Comparison of ENCODE assay signal across 24 cellular contexts in genomic region chr2:35447816-35448215, GRCh38.
"Had no signal": no experiment of that assay in that cellular context is flagged by ENCODE, and none has a peak within 500 bp of the region (broad histone marks: within the 10 kb centered on the region; RNA-seq: fewer than 3 reads in every experiment).

No MANE protein-coding gene starts in this region.

- H3K27me3 Mint-ChIP-seq: IgD-negative memory B cell had no signal

- H3K4me3 Mint-ChIP-seq: IgD-negative memory B cell had no signal

- H3K4me1 ChIP-seq: SJSA1 had no signal

- H3K27me3 ChIP-seq: SJSA1 had no signal

- H3K36me3 Mint-ChIP-seq: IgD-negative memory B cell had no signal

- H3K4me2 ChIP-seq: KMS-11 had no signal

- H3K4me3 ChIP-seq: K562, SJSA1, SK-N-MC had no signal

- DNase-seq: NCI-H1092; NCI-H1105 treated with DMSO at 0.1 percent for 48 hours; NCI-H1436; NCI-H187; NCI-H2029; NCI-H2081 treated with DMSO at 0.1 percent for 48 hours; NCI-H2171; NCI-H226; NCI-H446; NCI-H510A; NCI-H524 treated with DMSO at 0.1 percent for 48 hours; NCI-H69; NCI-H774; NK-92 treated with Interleukin-12 subunit alpha and Interleukin-12 subunit beta, amount 100 ng/mL, for 24 hours; PC-3; SHP77 had no signal

- H3K36me3 ChIP-seq: SJSA1 had no signal

- ATAC-seq: K562, Panc1, PC-3 had no signal

- H3K9me3 ChIP-seq: SJSA1 had no signal

- H3K9ac ChIP-seq: KMS-11 had no signal

- H3K9me3 Mint-ChIP-seq: IgD-negative memory B cell had no signal

- H3K27ac ChIP-seq: HL-60, KMS-11, RWPE1, SJSA1, SK-N-MC had no signal
